Comparison of ENCODE assay signal across 30 cellular contexts in genomic region chr7:139597028-139597427, GRCh38.
"Had no signal": no experiment of that assay in that cellular context is flagged by ENCODE, and none has a peak within 500 bp of the region (broad histone marks: within the 10 kb centered on the region; RNA-seq: fewer than 3 reads in every experiment).

No MANE protein-coding gene starts in this region.

- H3K9ac ChIP-seq: neural progenitor cell had no signal

- FAIRE-seq: kidney, small intestine, urothelium cell line had no signal

- H3K36me3 ChIP-seq: ovary had no signal

- H3K79me2 ChIP-seq: hepatocyte had no signal

- H3K4me2 ChIP-seq: hepatocyte, neural progenitor cell had no signal

- H3K27me3 ChIP-seq: hepatocyte, left lung, neural progenitor cell, neutrophil, ovary, sigmoid colon, spleen, suprapubic skin, tibial artery, upper lobe of right lung had no signal

- H3K9me3 ChIP-seq: left lung, lower lobe of right lung, neutrophil, ovary, prostate gland, sigmoid colon, spleen, suprapubic skin, thoracic aorta, tibial artery, upper lobe of right lung had no signal

- H2AFZ ChIP-seq: hepatocyte, neural progenitor cell had no signal

- H3K4me3 ChIP-seq: hepatocyte, left lung, lower lobe of right lung, neural progenitor cell, ovary, prostate gland, sigmoid colon, spleen, suprapubic skin, thoracic aorta, tibial artery, upper lobe of right lung had no signal

- DNase-seq: kidney; left colon; left lung; lower lobe of right lung; mammary epithelial cell; mesenchymal stem cell; naive B cell; natural killer cell; nephron progenitor cell; occipital lobe; ovary; posterior cingulate gyrus; retina; sigmoid colon; small intestine; spleen; stimulated activated CD4-positive, alpha-beta T cell treated with anti-CD3 and anti-CD28 coated beads, Interleukin-4, amount 100 ng/mL, for 24 hours; stimulated activated naive CD4-positive, alpha-beta T cell; tibial artery; trophoblast cell; upper lobe of right lung had no signal

- ATAC-seq: left colon; left lung; lower lobe of right lung; natural killer cell; right cardiac atrium; stimulated activated effector memory CD8-positive, alpha-beta T cell treated with anti-CD3 and anti-CD28 coated beads, Interleukin-12 subunit alpha, Interleukin-12 subunit beta, amount 100 ng/mL, for 72 hours; upper lobe of right lung had no signal

- H3K27ac ChIP-seq: hepatocyte, left lung, lower lobe of right lung, neural progenitor cell, neutrophil, ovary, prostate gland, sigmoid colon, spleen, suprapubic skin, thoracic aorta, tibial artery, upper lobe of right lung had no signal

- H3K4me1 ChIP-seq: left lung, lower lobe of right lung, neural progenitor cell, prostate gland, sigmoid colon, spleen, suprapubic skin, tibial artery, upper lobe of right lung had no signal
